6 cellular contexts compared by ENCODE assay signal in genomic region chr2:217227794-217228193, GRCh38.
"Had no signal": no experiment of that assay in that cellular context is flagged by ENCODE, and none has a peak within 500 bp of the region (broad histone marks: within the 10 kb centered on the region; RNA-seq: fewer than 3 reads in every experiment).

No MANE protein-coding gene starts in this region.

- DNase-seq: KBM-7, KG1 had no signal

- ATAC-seq: HepG2, K562 had no signal

- FAIRE-seq: HepG2, HTR-8/SVneo, K562 had no signal

- H3K27ac ChIP-seq: HL-60 had no signal

- H3K4me3 ChIP-seq: K562 had no signal
